Comparison of ENCODE assay signal across 1 cellular context in the genomic region with DNA sequence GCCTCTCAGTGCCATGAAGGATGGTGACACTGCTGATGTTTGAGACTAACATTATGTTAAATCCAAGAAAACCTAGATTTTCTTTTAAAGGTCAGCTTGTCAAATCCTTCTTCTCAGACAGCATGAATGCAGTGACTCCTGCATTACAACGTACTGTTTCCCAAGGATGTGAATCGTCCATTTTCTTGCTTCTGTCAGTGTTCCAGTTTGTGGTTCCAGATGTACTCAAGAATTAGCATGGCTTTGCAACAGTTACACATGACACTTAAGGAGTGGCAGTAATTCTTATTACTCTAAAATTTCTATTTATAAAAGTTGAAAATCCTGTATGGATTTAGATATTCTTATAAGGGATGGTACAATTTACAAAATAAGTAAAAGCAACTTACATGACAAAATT.
TF ChIP-seq lines count a peak whose summit lies in the region.

No MANE protein-coding gene starts in this region.

TF ChIP-seq in IMR-90, 13 proteins besides CTCF, POLR2A, EP300 and RAD21 (continued from another document):
- TF ChIP-seq, protein P1, sequence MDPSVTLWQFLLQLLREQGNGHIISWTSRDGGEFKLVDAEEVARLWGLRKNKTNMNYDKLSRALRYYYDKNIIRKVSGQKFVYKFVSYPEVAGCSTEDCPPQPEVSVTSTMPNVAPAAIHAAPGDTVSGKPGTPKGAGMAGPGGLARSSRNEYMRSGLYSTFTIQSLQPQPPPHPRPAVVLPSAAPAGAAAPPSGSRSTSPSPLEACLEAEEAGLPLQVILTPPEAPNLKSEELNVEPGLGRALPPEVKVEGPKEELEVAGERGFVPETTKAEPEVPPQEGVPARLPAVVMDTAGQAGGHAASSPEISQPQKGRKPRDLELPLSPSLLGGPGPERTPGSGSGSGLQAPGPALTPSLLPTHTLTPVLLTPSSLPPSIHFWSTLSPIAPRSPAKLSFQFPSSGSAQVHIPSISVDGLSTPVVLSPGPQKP (IDR thresholded peaks at IDR 0.05; ENCODE audit: borderline replicate concordance, low read depth, low read length) = no peak
- no peak for TF ChIP-seq CHD1 (IDR thresholded peaks at IDR 0.05; ENCODE audit: low read depth, low read length)
- TF ChIP-seq MAFK (IDR thresholded peaks at IDR 0.05; ENCODE audit: low read depth, low read length) = no peak
- TF ChIP-seq, protein P2, sequence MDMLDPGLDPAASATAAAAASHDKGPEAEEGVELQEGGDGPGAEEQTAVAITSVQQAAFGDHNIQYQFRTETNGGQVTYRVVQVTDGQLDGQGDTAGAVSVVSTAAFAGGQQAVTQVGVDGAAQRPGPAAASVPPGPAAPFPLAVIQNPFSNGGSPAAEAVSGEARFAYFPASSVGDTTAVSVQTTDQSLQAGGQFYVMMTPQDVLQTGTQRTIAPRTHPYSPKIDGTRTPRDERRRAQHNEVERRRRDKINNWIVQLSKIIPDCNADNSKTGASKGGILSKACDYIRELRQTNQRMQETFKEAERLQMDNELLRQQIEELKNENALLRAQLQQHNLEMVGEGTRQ (IDR thresholded peaks at IDR 0.05; ENCODE audit: low read depth, low read length) = no peak
- TF ChIP-seq MAZ (IDR thresholded peaks at IDR 0.05; ENCODE audit: borderline replicate concordance, low read depth, low read length) = no peak
- TF ChIP-seq FOS (IDR thresholded peaks at IDR 0.05; ENCODE audit: low read depth, low read length) = no peak
